8 cellular contexts compared by ENCODE assay signal in genomic region chr10:15369642-15370211, GRCh38. TPM values are rescaled to one million over a fixed set of nuclear protein-coding genes. Genes with fewer than 3 reads are reported as not detected.
DNase-seq lines count a peak whose midpoint lies in the region; ATAC-seq and TF ChIP-seq lines count a peak whose summit lies in the region.

No MANE protein-coding gene starts in this region.

- H3K9me3 Mint-ChIP-seq in neural crest cell, result no peaks in the 10 kb centered on the region

- H3K27me3 Mint-ChIP-seq in neural crest cell (ENCODE audit: low read depth), result peaks cover 26% of the 10 kb centered on the region

- H3K4me3 Mint-ChIP-seq in neural crest cell, result peak overlapping the region; percentile 96

- H3K4me3 ChIP-seq in GM12865 (ENCODE audit: low read depth, low read length), result peak overlapping the region; percentile 50
- peak overlapping the region; percentile 63 for H3K4me3 ChIP-seq in fibroblast of mammary gland (ENCODE audit: control insufficient read depth, low read depth, low read length)

- peaks cover 5% of the 10 kb centered on the region for H3K36me3 Mint-ChIP-seq in neural crest cell (ENCODE audit: low read depth)

- DNase-seq in GM12865 (ENCODE audit: low read depth) (no peak), T1000 (lab: John Stamatoyannopoulos, UW) (peak; percentile 83), fibroblast of mammary gland (ENCODE audit: low read depth) (no peak), neural crest cell (ENCODE audit: low read depth, low spot score) (peak; percentile 14), DMS153 treated with DMSO at 0.1 percent for 48 hours (lab: John Stamatoyannopoulos, UW; ENCODE audit: unreplicated experiment) (no peak), NCI-H1048 (lab: John Stamatoyannopoulos, UW) (no peak)

- no peak for ATAC-seq in HG02973 (IDR thresholded peaks at IDR 0.05; ENCODE audit: unreplicated experiment)
- no peak for ATAC-seq in GM18517 (IDR thresholded peaks at IDR 0.05; ENCODE audit: unreplicated experiment)

- TF ChIP-seq CTCF in GM12865 (IDR thresholded peaks at IDR 0.05; ENCODE audit: insufficient read depth, low read depth, low read length, missing control alignments), result no peak
- no peak for TF ChIP-seq CTCF in fibroblast of mammary gland (conservative IDR thresholded peaks at IDR 0.05; ENCODE audit: control insufficient read depth, insufficient read depth, low read depth, low read length)
- TF ChIP-seq CTCF in neural crest cell (conservative IDR thresholded peaks at IDR 0.05), result no peak

- peaks cover 30% of the 10 kb centered on the region for H3K4me1 Mint-ChIP-seq in neural crest cell

- H3K27ac Mint-ChIP-seq in neural crest cell (ENCODE audit: unreplicated experiment), result peak overlapping the region; percentile 97

RNA-seq across cellular contexts. Expression of gene FAM171A1, which starts 1.4 kb away (rescaled TPM):
- total RNA-seq in neural crest cell, result 64.2 and 70.4 TPM in 2 replicates

Comparison
In these comparisons a context has a peak if more than half of its experiments do, and no peak if none do; other contexts are left out.
1. DNase-seq: peak in T1000 (single experiment) and neural crest cell (single experiment); none in GM12865 (single experiment), fibroblast of mammary gland (single experiment), DMS153 treated with DMSO at 0.1 percent for 48 hours (single experiment) and NCI-H1048 (single experiment).